ENCODE assay signal across 21 cellular contexts in the genomic region with DNA sequence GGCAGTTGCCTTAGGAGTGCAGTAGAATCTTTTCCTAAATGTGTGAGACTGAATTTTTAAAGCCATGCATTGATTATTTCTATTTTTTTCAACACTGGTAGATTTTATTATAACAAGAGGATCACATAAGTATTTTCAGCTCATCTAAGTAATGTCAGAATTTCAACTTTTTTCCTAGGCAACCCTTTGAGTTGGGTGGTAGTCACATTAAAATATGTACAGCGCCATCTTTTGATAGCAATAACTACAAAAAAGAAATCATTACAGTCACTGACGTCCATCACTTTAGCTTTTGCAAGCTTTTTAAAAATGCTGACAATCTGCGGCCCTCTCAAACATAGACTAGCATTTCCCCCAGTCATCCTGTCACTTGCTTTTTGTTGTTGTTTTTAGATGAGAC.
A peak's percentile ranks its signal among the peaks of the same experiment; 100 is the strongest.
DNase-seq lines count a peak whose midpoint lies in the region; ATAC-seq and TF ChIP-seq lines count a peak whose summit lies in the region.
"Had no signal": no experiment of that assay in that cellular context is flagged by ENCODE, and none has a peak within 500 bp of the region (broad histone marks: within the 10 kb centered on the region; RNA-seq: fewer than 3 reads in every experiment).

No MANE protein-coding gene starts in this region.

- H3K9me3 ChIP-seq in BE2C, result no peaks in the 10 kb centered on the region
- H3K9me3 ChIP-seq: ascending aorta, lower lobe of right lung had no signal

- H3K36me3 ChIP-seq in BE2C, result no peaks in the 10 kb centered on the region
- H3K36me3 ChIP-seq: ascending aorta, lower lobe of right lung had no signal

- ATAC-seq in HG03354 (IDR thresholded peaks at IDR 0.05; ENCODE audit: poor library complexity, severe bottlenecking, unreplicated experiment), result no peak
- ATAC-seq in esophagus mucosa, result no peak
- ATAC-seq: activated CD8-positive, alpha-beta T cell treated with anti-CD3 and anti-CD28 coated beads for 36 hours; CD8-positive, alpha-beta T cell; lower lobe of right lung; stimulated activated naive CD8-positive, alpha-beta T cell treated with anti-CD3 and anti-CD28 coated beads, Interleukin-15, amount 100 ng/mL, for 72 hours had no signal

- TF ChIP-seq CTCF in BE2C (IDR thresholded peaks at IDR 0.05; ENCODE audit: low read depth, low read length) (peak; percentile 35), HFFc6 (IDR thresholded peaks at IDR 0.05) (0 out of 2 replicates have a peak, but pooled peaks have one; percentile 19)

- no peaks in the 10 kb centered on the region; the same call in 1 of the 2 replicates for H3K27me3 Mint-ChIP-seq in HFFc6 (ENCODE audit: insufficient read depth)
- H3K27me3 Mint-ChIP-seq: activated B cell treated with CpG ODN at 0.5 μM for 24 hours; activated CD8-positive, alpha-beta T cell treated with anti-CD3 and anti-CD28 coated beads for 36 hours; activated naive CD4-positive, alpha-beta T cell treated with anti-CD3 and anti-CD28 coated beads, Interleukin-2, amount 10 ng/mL, durations not matched to agents 7 days and 5 days; activated T-cell treated with anti-CD3 and anti-CD28 coated beads, Interleukin-2, amount 50 U/mL, for 24 hours; stimulated activated naive CD8-positive, alpha-beta T cell treated with anti-CD3 and anti-CD28 coated beads, Interleukin-15, amount 100 ng/mL, for 72 hours had no signal

- H3K4me1 Mint-ChIP-seq in HFFc6 (ENCODE audit: low read depth), result no peaks in the 10 kb centered on the region
- H3K4me1 Mint-ChIP-seq: activated B cell treated with CpG ODN at 0.5 μM for 24 hours; activated naive CD4-positive, alpha-beta T cell treated with anti-CD3 and anti-CD28 coated beads, Interleukin-2, amount 10 ng/mL, durations not matched to agents 7 days and 5 days; endodermal cell; stimulated activated naive CD8-positive, alpha-beta T cell treated with anti-CD3 and anti-CD28 coated beads, Interleukin-15, amount 100 ng/mL, for 72 hours had no signal

- H3K9me3 Mint-ChIP-seq in HFFc6, result no peaks in the 10 kb centered on the region
- H3K9me3 Mint-ChIP-seq: activated B cell treated with CpG ODN at 0.5 μM for 24 hours; activated CD8-positive, alpha-beta T cell treated with anti-CD3 and anti-CD28 coated beads for 36 hours; activated naive CD4-positive, alpha-beta T cell treated with anti-CD3 and anti-CD28 coated beads, Interleukin-2, amount 10 ng/mL, durations not matched to agents 7 days and 5 days; activated T-cell treated with anti-CD3 and anti-CD28 coated beads, Interleukin-2, amount 50 U/mL, for 24 hours; CD8-positive, alpha-beta T cell; endodermal cell; stimulated activated naive CD8-positive, alpha-beta T cell treated with anti-CD3 and anti-CD28 coated beads, Interleukin-15, amount 100 ng/mL, for 72 hours had no signal

- H3K4me3 Mint-ChIP-seq in HFFc6, result no peak overlapping the region
- H3K4me3 Mint-ChIP-seq: activated B cell treated with CpG ODN at 0.5 μM for 24 hours; activated CD8-positive, alpha-beta T cell treated with anti-CD3 and anti-CD28 coated beads for 36 hours; activated naive CD4-positive, alpha-beta T cell treated with anti-CD3 and anti-CD28 coated beads, Interleukin-2, amount 10 ng/mL, durations not matched to agents 7 days and 5 days; activated T-cell treated with anti-CD3 and anti-CD28 coated beads, Interleukin-2, amount 50 U/mL, for 24 hours; CD8-positive, alpha-beta T cell; endodermal cell; stimulated activated naive CD8-positive, alpha-beta T cell treated with anti-CD3 and anti-CD28 coated beads, Interleukin-15, amount 100 ng/mL, for 72 hours had no signal

- H3K36me3 Mint-ChIP-seq in HFFc6 (ENCODE audit: low read depth), result no peaks in the 10 kb centered on the region
- H3K36me3 Mint-ChIP-seq: activated naive CD4-positive, alpha-beta T cell treated with anti-CD3 and anti-CD28 coated beads, Interleukin-2, amount 10 ng/mL, durations not matched to agents 7 days and 5 days; CD8-positive, alpha-beta T cell had no signal

- DNase-seq in BE2C (no peak), HFFc6 (no peak), SK-MEL-5 (ENCODE audit: low read depth, low spot score) (peak; percentile 36), medulla oblongata (ENCODE audit: extremely low spot score) (peak; percentile 2), COLO829 (ENCODE audit: low spot score) (no peak), dedifferentiated amniotic fluid mesenchymal stem cell (ENCODE audit: extremely low spot score) (no peak)
- DNase-seq: activated B cell treated with CpG ODN at 0.5 μM for 24 hours; activated CD8-positive, alpha-beta T cell treated with anti-CD3 and anti-CD28 coated beads for 36 hours; activated naive CD4-positive, alpha-beta T cell treated with anti-CD3 and anti-CD28 coated beads, Interleukin-2, amount 10 ng/mL, durations not matched to agents 7 days and 5 days; activated T-cell treated with anti-CD3 and anti-CD28 coated beads, Interleukin-2, amount 50 U/mL, for 24 hours; CD8-positive, alpha-beta T cell; DMS79; endodermal cell; lower lobe of right lung; SHP77 treated with DMSO at 0.1 percent for 48 hours; stimulated activated naive CD8-positive, alpha-beta T cell treated with anti-CD3 and anti-CD28 coated beads, Interleukin-15, amount 100 ng/mL, for 72 hours; trophoblast cell had no signal

- no peaks in the 10 kb centered on the region; the same call in 1 of the 2 replicates for H3K4me1 ChIP-seq in BE2C
- H3K4me1 ChIP-seq: ascending aorta, lower lobe of right lung had no signal

- no peak overlapping the region for H3K4me3 ChIP-seq in BE2C (ENCODE audit: low read depth, low read length)
- H3K4me3 ChIP-seq: ascending aorta, hepatocyte, lower lobe of right lung had no signal

- in situ Hi-C loops in SK-MEL-5 (cut with HindIII; ENCODE audit: low pct_unique_long_range_greater_than_20kb, low sequenced_read_pairs), result no loop called here

- H3K27me3 ChIP-seq in BE2C, result no peaks in the 10 kb centered on the region
- H3K27me3 ChIP-seq: ascending aorta, hepatocyte had no signal

- no peak overlapping the region for H3K27ac Mint-ChIP-seq in HFFc6
- H3K27ac Mint-ChIP-seq: activated B cell treated with CpG ODN at 0.5 μM for 24 hours; activated CD8-positive, alpha-beta T cell treated with anti-CD3 and anti-CD28 coated beads for 36 hours; activated naive CD4-positive, alpha-beta T cell treated with anti-CD3 and anti-CD28 coated beads, Interleukin-2, amount 10 ng/mL, durations not matched to agents 7 days and 5 days; activated T-cell treated with anti-CD3 and anti-CD28 coated beads, Interleukin-2, amount 50 U/mL, for 24 hours; CD8-positive, alpha-beta T cell; endodermal cell; stimulated activated naive CD8-positive, alpha-beta T cell treated with anti-CD3 and anti-CD28 coated beads, Interleukin-15, amount 100 ng/mL, for 72 hours had no signal

Comparison
In these comparisons a context has a peak if more than half of its experiments do, and no peak if none do; other contexts are left out.
1. DNase-seq: peak in SK-MEL-5 (single experiment) and medulla oblongata (single experiment); none in BE2C (single experiment), HFFc6 (single experiment), COLO829 (single experiment) and dedifferentiated amniotic fluid mesenchymal stem cell (single experiment).